ENCODE assay signal across 9 cellular contexts in the genomic region with DNA sequence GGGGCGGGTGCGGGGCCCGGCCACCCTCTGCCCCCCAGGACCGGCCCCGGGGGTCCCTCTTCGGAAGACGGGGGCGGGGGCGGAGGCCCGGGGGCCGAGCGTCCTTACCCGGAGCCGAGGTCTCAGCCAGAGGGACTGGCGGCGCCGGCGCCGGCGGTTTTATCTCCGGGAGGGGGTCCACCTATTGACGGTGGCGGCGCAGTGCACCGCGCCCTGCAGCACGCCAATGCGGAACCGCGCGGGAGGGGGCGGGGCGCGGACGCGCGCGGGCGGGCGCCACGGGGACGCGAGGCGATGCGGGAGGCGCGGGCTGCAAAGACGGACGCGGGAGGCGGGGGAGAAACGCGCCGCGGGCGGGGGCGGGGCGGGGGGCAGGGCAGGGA. TPM values are rescaled to one million over a fixed set of nuclear protein-coding genes. Genes with fewer than 3 reads are reported as not detected.
DNase-seq lines count a peak whose midpoint lies in the region; ATAC-seq and TF ChIP-seq lines count a peak whose summit lies in the region.
"Had no signal": no experiment of that assay in that cellular context is flagged by ENCODE, and none has a peak within 500 bp of the region (broad histone marks: within the 10 kb centered on the region; RNA-seq: fewer than 3 reads in every experiment).

Gene EEF1A2 (minus strand): TSS at position 134 of the 383 bp plus-strand sequence. CDS start 1,320 bp downstream, outside the sequence.

- peaks cover 39 to 69% (median 47%) of the 10 kb centered on the region in 3 donors for H3K27me3 Mint-ChIP-seq in CD14-positive monocyte (ENCODE audit: low read depth in 3 of 3)
- peaks cover 16% of the 10 kb centered on the region for H3K27me3 Mint-ChIP-seq in activated CD8-positive, alpha-beta T cell treated with anti-CD3 and anti-CD28 coated beads for 36 hours

- intact Hi-C loops in CD14-positive monocyte (cut with micrococcal nuclease) (no loop called here), psoas muscle (cut with DNase I) (no loop called here)
- intact Hi-C loops in activated CD8-positive, alpha-beta T cell treated with anti-CD3 and anti-CD28 coated beads for 36 hours (cut with micrococcal nuclease), result no loop called here

- peaks cover 17% of the 10 kb centered on the region; the same call in 1 of the 2 replicates for H3K4me1 ChIP-seq in HUES48 (ENCODE audit: control insufficient read depth, insufficient read depth, low read length)
- no peaks in the 10 kb centered on the region for H3K4me1 ChIP-seq in foreskin keratinocyte
- H3K4me1 ChIP-seq in psoas muscle, result peaks cover 51% of the 10 kb centered on the region

- TF ChIP-seq CTCF in CD14-positive monocyte (IDR thresholded peaks at IDR 0.05) (peak; percentile 28), foreskin keratinocyte (conservative IDR thresholded peaks at IDR 0.05) (peak; percentile 13), psoas muscle (IDR thresholded peaks at IDR 0.05) (peak; percentile 37), GM13976 (IDR thresholded peaks at IDR 0.05; ENCODE audit: borderline replicate concordance, control extremely low read depth, extremely low read depth, insufficient read depth, missing control alignments) (no peak)
- TF ChIP-seq CTCF in activated CD8-positive, alpha-beta T cell treated with anti-CD3 and anti-CD28 coated beads for 36 hours (IDR thresholded peaks at IDR 0.05), result no peak

- peak; percentile 28 for ATAC-seq in activated CD8-positive, alpha-beta T cell treated with anti-CD3 and anti-CD28 coated beads for 36 hours
- ATAC-seq in foreskin keratinocyte (no peak), psoas muscle (peak; percentile 14 to 38 (median 15)), HG02571 (IDR thresholded peaks at IDR 0.05; ENCODE audit: unreplicated experiment) (no peak), HG02885 (IDR thresholded peaks at IDR 0.05; ENCODE audit: poor library complexity, unreplicated experiment) (no peak)

- H3K27ac ChIP-seq in HUES48 (ENCODE audit: low read depth, low read length) (no peak within 1 kb of the TSS), foreskin keratinocyte (no peak within 1 kb of the TSS), psoas muscle (peak within 1 kb of the TSS; percentile 94)
- H3K27ac ChIP-seq: HL-60 had no signal

- CTCF ChIA-PET in activated CD8-positive, alpha-beta T cell treated with anti-CD3 and anti-CD28 coated beads for 36 hours (lab: Charles Lee), result no interaction called here

- no peak within 1 kb of the TSS for H3K9ac ChIP-seq in HUES48 (ENCODE audit: low read depth, low read length)

- no peaks in the 10 kb centered on the region for H3K36me3 Mint-ChIP-seq in CD14-positive monocyte
- H3K36me3 Mint-ChIP-seq in activated CD8-positive, alpha-beta T cell treated with anti-CD3 and anti-CD28 coated beads for 36 hours (ENCODE audit: low read depth), result no peaks in the 10 kb centered on the region

- H3K4me3 Mint-ChIP-seq in CD14-positive monocyte, result peak within 1 kb of the TSS; percentile 27 to 67
- no peak within 1 kb of the TSS for H3K4me3 Mint-ChIP-seq in activated CD8-positive, alpha-beta T cell treated with anti-CD3 and anti-CD28 coated beads for 36 hours

- peaks cover 5% of the 10 kb centered on the region for H3K4me1 Mint-ChIP-seq in CD14-positive monocyte
- H3K4me1 Mint-ChIP-seq in activated CD8-positive, alpha-beta T cell treated with anti-CD3 and anti-CD28 coated beads for 36 hours (ENCODE audit: low read depth), result no peaks in the 10 kb centered on the region

- peaks cover 40% of the 10 kb centered on the region for H3K27me3 ChIP-seq in HUES48 (ENCODE audit: control insufficient read depth, insufficient read depth, low read length)
- peaks cover 72% of the 10 kb centered on the region for H3K27me3 ChIP-seq in foreskin keratinocyte
- H3K27me3 ChIP-seq in psoas muscle (ENCODE audit: insufficient read depth in 3 of 3, low read length in 2 of 3), result peaks cover 0 to 2% (median 0%) of the 10 kb centered on the region in 3 donors

- H3K36me3 ChIP-seq in HUES48 (ENCODE audit: control insufficient read depth, insufficient read depth, low read length) (peaks cover 3% of the 10 kb centered on the region; the same call in 1 of the 2 replicates), psoas muscle (ENCODE audit: insufficient read depth in 1 of 2, low read depth in 1 of 2) (peaks cover 0 to 30% of the 10 kb centered on the region in 2 donors)

- POLR2A ChIA-PET in activated CD8-positive, alpha-beta T cell treated with anti-CD3 and anti-CD28 coated beads for 36 hours (lab: Charles Lee), result no interaction called here

- DNase-seq in CD14-positive monocyte (ENCODE audit: low spot score), result no peak
- peak; percentile 32 for DNase-seq in activated CD8-positive, alpha-beta T cell treated with anti-CD3 and anti-CD28 coated beads for 36 hours
- no peak for DNase-seq in foreskin keratinocyte
- DNase-seq in psoas muscle, result peak; percentile 76 to 91
- DNase-seq in GM13976 (ENCODE audit: low spot score), result no peak

- in situ Hi-C loops in GM13976 (cut with MboI; ENCODE audit: low sequenced_read_pairs, unreplicated experiment), result no loop called here

- H3K9me3 ChIP-seq in HUES48 (ENCODE audit: control insufficient read depth, insufficient read depth, low read length), result no peaks in the 10 kb centered on the region
- no peaks in the 10 kb centered on the region for H3K9me3 ChIP-seq in psoas muscle

- H3K27ac Mint-ChIP-seq in CD14-positive monocyte, result no peak within 1 kb of the TSS
- no peak within 1 kb of the TSS for H3K27ac Mint-ChIP-seq in activated CD8-positive, alpha-beta T cell treated with anti-CD3 and anti-CD28 coated beads for 36 hours

- H3K4me3 ChIP-seq in HUES48 (ENCODE audit: low read depth, low read length) (peak within 1 kb of the TSS; percentile 60), psoas muscle (peak within 1 kb of the TSS; percentile 75)

- peaks cover 0 to 5% (median 0%) of the 10 kb centered on the region in 7 donors for H3K9me3 Mint-ChIP-seq in CD14-positive monocyte
- H3K9me3 Mint-ChIP-seq in activated CD8-positive, alpha-beta T cell treated with anti-CD3 and anti-CD28 coated beads for 36 hours, result peaks cover 4% of the 10 kb centered on the region

- 0 to 2% (median 1%) methylated on average over 15 to 58 of the region's 58 CpGs for WGBS in psoas muscle, 3 donors

RNA-seq across cellular contexts. Expression of gene EEF1A2, which starts in this region (rescaled TPM):
- polyA plus RNA-seq in CD14-positive monocyte (not detected), foreskin keratinocyte (0.08 and 0.09 TPM in 2 replicates), psoas muscle (1,000 to 10,000 TPM in 2 of 3 donors, 100 to 1,000 TPM in 1; 952 to 1,898 (median 1,229) TPM)
- 1 to 10 TPM; 1.4 to 2.2 TPM for total RNA-seq in activated CD8-positive, alpha-beta T cell treated with anti-CD3 and anti-CD28 coated beads for 36 hours
- total RNA-seq in foreskin keratinocyte (0.04 TPM in 1 of 2 replicates, not detected in the other), psoas muscle (1,000 to 10,000 TPM; 1,781 to 2,126 (median 2,004) TPM)

Comparison
In these comparisons a context has a peak if more than half of its experiments do, and no peak if none do; other contexts are left out.
1. RNA of gene EEF1A2 (total RNA-seq): 1,781 to 2,126 TPM in psoas muscle; 1.4 to 2.2 TPM in activated CD8-positive, alpha-beta T cell treated with anti-CD3 and anti-CD28 coated beads for 36 hours and 0.04 TPM in foreskin keratinocyte; every median in the first group is over 100 times any median in the second.
2. RNA of gene EEF1A2 (polyA plus RNA-seq): 952 to 1,898 TPM in psoas muscle; 0.08 to 0.09 TPM in foreskin keratinocyte and not detected in CD14-positive monocyte; every median in the first group is over 100 times any median in the second.
3. DNase-seq: peak in activated CD8-positive, alpha-beta T cell treated with anti-CD3 and anti-CD28 coated beads for 36 hours (single experiment) and psoas muscle (2 of 2); none in CD14-positive monocyte (single experiment), foreskin keratinocyte (0 of 2) and GM13976 (single experiment).
4. CTCF ChIP-seq: peak in CD14-positive monocyte (single experiment), foreskin keratinocyte (single experiment) and psoas muscle (single experiment); none in activated CD8-positive, alpha-beta T cell treated with anti-CD3 and anti-CD28 coated beads for 36 hours (single experiment) and GM13976 (single experiment).
5. ATAC-seq: peak in activated CD8-positive, alpha-beta T cell treated with anti-CD3 and anti-CD28 coated beads for 36 hours (single experiment) and psoas muscle (4 of 4); none in foreskin keratinocyte (single experiment), HG02571 (single experiment) and HG02885 (single experiment).